1 cellular context compared by ENCODE assay signal in the genomic region with DNA sequence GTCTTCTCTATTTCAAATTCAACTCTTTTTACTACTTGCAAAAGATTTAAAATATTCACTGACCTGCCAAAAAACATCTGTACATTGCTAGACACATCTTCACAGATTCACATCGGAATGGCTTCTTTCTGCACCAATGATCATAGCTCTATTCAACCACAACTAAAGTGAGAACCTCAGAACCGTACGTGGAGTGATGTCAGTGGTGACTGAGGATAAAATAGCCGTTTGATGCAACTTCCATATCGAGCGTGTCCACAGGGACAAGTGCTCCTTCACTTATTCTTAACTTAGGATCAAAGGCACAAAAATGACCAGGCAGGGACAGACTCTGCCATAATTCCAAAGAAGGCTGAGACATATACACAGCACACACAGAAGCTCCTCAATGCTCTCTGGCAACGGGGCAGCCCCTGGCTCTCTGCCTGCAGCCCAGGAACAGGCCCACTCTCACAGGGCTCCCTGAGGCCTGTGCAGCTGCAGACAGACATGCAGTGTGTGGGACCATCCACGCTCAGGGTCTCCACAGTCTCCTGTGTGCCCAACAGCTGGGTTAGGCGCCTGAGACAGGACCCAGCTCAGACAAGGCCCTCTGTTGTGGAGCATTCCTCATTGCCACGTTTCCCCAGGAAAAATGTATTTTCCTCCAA.
TF ChIP-seq lines count a peak whose summit lies in the region.

No MANE protein-coding gene starts in this region.

TF ChIP-seq in GM12878, 131 proteins besides CTCF, POLR2A, EP300 and RAD21 (continues in another document):
- TF ChIP-seq YY1 (IDR thresholded peaks at IDR 0.05; ENCODE audit: low read depth, low read length): peak; percentile 62; the same call in 1 of the 2 replicates
- TF ChIP-seq, protein P1, sequence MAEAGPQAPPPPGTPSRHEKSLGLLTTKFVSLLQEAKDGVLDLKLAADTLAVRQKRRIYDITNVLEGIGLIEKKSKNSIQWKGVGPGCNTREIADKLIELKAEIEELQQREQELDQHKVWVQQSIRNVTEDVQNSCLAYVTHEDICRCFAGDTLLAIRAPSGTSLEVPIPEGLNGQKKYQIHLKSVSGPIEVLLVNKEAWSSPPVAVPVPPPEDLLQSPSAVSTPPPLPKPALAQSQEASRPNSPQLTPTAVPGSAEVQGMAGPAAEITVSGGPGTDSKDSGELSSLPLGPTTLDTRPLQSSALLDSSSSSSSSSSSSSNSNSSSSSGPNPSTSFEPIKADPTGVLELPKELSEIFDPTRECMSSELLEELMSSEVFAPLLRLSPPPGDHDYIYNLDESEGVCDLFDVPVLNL (IDR thresholded peaks at IDR 0.05; ENCODE audit: low read depth, low read length): no peak
- TF ChIP-seq, protein P2, sequence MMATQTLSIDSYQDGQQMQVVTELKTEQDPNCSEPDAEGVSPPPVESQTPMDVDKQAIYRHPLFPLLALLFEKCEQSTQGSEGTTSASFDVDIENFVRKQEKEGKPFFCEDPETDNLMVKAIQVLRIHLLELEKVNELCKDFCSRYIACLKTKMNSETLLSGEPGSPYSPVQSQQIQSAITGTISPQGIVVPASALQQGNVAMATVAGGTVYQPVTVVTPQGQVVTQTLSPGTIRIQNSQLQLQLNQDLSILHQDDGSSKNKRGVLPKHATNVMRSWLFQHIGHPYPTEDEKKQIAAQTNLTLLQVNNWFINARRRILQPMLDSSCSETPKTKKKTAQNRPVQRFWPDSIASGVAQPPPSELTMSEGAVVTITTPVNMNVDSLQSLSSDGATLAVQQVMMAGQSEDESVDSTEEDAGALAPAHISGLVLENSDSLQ (IDR thresholded peaks at IDR 0.05): peak; percentile 48; the same call in 1 of the 2 replicates
- TF ChIP-seq PAX5 (IDR thresholded peaks at IDR 0.05; ENCODE audit: borderline replicate concordance, low read depth, low read length): peak; percentile 77; the same call in 1 of the 2 replicates
- no peak for TF ChIP-seq KAT2A (conservative IDR thresholded peaks at IDR 0.05; ENCODE audit: control insufficient read depth, low read depth, low read length)
- TF ChIP-seq CBFB (IDR thresholded peaks at IDR 0.05; ENCODE audit: low read depth): 0 out of 2 replicates have a peak, but pooled peaks have one; percentile 33
- no peak for TF ChIP-seq TCF12 (IDR thresholded peaks at IDR 0.05; ENCODE audit: low read depth, low read length)
- no peak for TF ChIP-seq NR2C1 (IDR thresholded peaks at IDR 0.05)
- TF ChIP-seq, protein P3, sequence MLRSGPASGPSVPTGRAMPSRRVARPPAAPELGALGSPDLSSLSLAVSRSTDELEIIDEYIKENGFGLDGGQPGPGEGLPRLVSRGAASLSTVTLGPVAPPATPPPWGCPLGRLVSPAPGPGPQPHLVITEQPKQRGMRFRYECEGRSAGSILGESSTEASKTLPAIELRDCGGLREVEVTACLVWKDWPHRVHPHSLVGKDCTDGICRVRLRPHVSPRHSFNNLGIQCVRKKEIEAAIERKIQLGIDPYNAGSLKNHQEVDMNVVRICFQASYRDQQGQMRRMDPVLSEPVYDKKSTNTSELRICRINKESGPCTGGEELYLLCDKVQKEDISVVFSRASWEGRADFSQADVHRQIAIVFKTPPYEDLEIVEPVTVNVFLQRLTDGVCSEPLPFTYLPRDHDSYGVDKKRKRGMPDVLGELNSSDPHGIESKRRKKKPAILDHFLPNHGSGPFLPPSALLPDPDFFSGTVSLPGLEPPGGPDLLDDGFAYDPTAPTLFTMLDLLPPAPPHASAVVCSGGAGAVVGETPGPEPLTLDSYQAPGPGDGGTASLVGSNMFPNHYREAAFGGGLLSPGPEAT (IDR thresholded peaks at IDR 0.05; ENCODE audit: low read depth): peak; percentile 53; the same call in 1 of the 2 replicates
- TF ChIP-seq HCFC1 (IDR thresholded peaks at IDR 0.05; ENCODE audit: low read length): no peak
- peak; percentile 97 for TF ChIP-seq TCF7 (IDR thresholded peaks at IDR 0.05; ENCODE audit: borderline replicate concordance)
- peak; percentile 56; the same call in 1 of the 2 replicates for TF ChIP-seq NFIC (IDR thresholded peaks at IDR 0.05; ENCODE audit: low read depth, low read length)
- TF ChIP-seq NRF1 (conservative IDR thresholded peaks at IDR 0.05; ENCODE audit: low read depth, low read length): no peak
- TF ChIP-seq POLR2AphosphoS5 (IDR thresholded peaks at IDR 0.05; ENCODE audit: low read length): 0 out of 2 replicates have a peak, but pooled peaks have one; percentile 17
- TF ChIP-seq, protein P4, sequence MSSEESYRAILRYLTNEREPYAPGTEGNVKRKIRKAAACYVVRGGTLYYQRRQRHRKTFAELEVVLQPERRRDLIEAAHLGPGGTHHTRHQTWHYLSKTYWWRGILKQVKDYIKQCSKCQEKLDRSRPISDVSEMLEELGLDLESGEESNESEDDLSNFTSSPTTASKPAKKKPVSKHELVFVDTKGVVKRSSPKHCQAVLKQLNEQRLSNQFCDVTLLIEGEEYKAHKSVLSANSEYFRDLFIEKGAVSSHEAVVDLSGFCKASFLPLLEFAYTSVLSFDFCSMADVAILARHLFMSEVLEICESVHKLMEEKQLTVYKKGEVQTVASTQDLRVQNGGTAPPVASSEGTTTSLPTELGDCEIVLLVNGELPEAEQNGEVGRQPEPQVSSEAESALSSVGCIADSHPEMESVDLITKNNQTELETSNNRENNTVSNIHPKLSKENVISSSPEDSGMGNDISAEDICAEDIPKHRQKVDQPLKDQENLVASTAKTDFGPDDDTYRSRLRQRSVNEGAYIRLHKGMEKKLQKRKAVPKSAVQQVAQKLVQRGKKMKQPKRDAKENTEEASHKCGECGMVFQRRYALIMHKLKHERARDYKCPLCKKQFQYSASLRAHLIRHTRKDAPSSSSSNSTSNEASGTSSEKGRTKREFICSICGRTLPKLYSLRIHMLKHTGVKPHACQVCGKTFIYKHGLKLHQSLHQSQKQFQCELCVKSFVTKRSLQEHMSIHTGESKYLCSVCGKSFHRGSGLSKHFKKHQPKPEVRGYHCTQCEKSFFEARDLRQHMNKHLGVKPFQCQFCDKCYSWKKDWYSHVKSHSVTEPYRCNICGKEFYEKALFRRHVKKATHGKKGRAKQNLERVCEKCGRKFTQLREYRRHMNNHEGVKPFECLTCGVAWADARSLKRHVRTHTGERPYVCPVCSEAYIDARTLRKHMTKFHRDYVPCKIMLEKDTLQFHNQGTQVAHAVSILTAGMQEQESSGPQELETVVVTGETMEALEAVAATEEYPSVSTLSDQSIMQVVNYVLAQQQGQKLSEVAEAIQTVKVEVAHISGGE (CRISPR knock-in tag; IDR thresholded peaks at IDR 0.05): no peak
- TF ChIP-seq MEF2B (IDR thresholded peaks at IDR 0.05; ENCODE audit: partially characterized antibody, poor library complexity, severe bottlenecking): no peak
- TF ChIP-seq CBX3 (IDR thresholded peaks at IDR 0.05; ENCODE audit: borderline replicate concordance, low read depth): no peak
- no peak for TF ChIP-seq BCL11A (IDR thresholded peaks at IDR 0.05; ENCODE audit: low read depth, low read length)
- peak; percentile 50; the same call in 1 of the 2 replicates for TF ChIP-seq MTA2 (IDR thresholded peaks at IDR 0.05; ENCODE audit: low read depth)
- TF ChIP-seq HDGF (IDR thresholded peaks at IDR 0.05): 0 out of 2 replicates have a peak, but pooled peaks have one; percentile 41
- TF ChIP-seq CREB1 (IDR thresholded peaks at IDR 0.05; ENCODE audit: low read depth): peak; percentile 91
- TF ChIP-seq, protein P5, sequence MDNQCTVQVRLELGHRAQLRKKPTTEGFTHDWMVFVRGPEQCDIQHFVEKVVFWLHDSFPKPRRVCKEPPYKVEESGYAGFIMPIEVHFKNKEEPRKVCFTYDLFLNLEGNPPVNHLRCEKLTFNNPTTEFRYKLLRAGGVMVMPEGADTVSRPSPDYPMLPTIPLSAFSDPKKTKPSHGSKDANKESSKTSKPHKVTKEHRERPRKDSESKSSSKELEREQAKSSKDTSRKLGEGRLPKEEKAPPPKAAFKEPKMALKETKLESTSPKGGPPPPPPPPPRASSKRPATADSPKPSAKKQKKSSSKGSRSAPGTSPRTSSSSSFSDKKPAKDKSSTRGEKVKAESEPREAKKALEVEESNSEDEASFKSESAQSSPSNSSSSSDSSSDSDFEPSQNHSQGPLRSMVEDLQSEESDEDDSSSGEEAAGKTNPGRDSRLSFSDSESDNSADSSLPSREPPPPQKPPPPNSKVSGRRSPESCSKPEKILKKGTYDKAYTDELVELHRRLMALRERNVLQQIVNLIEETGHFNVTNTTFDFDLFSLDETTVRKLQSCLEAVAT (IDR thresholded peaks at IDR 0.05): peak; percentile 58; the same call in 1 of the 2 replicates
- no peak; the same call in 1 of the 2 replicates for TF ChIP-seq FOXM1 (IDR thresholded peaks at IDR 0.05; ENCODE audit: low read depth, low read length)
- 0 out of 2 replicates have a peak, but pooled peaks have one; percentile 17 for TF ChIP-seq BMI1 (IDR thresholded peaks at IDR 0.05; ENCODE audit: borderline replicate concordance)
- TF ChIP-seq, protein P6, sequence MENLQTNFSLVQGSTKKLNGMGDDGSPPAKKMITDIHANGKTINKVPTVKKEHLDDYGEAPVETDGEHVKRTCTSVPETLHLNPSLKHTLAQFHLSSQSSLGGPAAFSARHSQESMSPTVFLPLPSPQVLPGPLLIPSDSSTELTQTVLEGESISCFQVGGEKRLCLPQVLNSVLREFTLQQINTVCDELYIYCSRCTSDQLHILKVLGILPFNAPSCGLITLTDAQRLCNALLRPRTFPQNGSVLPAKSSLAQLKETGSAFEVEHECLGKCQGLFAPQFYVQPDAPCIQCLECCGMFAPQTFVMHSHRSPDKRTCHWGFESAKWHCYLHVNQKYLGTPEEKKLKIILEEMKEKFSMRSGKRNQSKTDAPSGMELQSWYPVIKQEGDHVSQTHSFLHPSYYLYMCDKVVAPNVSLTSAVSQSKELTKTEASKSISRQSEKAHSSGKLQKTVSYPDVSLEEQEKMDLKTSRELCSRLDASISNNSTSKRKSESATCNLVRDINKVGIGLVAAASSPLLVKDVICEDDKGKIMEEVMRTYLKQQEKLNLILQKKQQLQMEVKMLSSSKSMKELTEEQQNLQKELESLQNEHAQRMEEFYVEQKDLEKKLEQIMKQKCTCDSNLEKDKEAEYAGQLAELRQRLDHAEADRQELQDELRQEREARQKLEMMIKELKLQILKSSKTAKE (IDR thresholded peaks at IDR 0.05; ENCODE audit: low read depth, poor library complexity, severe bottlenecking): no peak
- TF ChIP-seq, protein P7, sequence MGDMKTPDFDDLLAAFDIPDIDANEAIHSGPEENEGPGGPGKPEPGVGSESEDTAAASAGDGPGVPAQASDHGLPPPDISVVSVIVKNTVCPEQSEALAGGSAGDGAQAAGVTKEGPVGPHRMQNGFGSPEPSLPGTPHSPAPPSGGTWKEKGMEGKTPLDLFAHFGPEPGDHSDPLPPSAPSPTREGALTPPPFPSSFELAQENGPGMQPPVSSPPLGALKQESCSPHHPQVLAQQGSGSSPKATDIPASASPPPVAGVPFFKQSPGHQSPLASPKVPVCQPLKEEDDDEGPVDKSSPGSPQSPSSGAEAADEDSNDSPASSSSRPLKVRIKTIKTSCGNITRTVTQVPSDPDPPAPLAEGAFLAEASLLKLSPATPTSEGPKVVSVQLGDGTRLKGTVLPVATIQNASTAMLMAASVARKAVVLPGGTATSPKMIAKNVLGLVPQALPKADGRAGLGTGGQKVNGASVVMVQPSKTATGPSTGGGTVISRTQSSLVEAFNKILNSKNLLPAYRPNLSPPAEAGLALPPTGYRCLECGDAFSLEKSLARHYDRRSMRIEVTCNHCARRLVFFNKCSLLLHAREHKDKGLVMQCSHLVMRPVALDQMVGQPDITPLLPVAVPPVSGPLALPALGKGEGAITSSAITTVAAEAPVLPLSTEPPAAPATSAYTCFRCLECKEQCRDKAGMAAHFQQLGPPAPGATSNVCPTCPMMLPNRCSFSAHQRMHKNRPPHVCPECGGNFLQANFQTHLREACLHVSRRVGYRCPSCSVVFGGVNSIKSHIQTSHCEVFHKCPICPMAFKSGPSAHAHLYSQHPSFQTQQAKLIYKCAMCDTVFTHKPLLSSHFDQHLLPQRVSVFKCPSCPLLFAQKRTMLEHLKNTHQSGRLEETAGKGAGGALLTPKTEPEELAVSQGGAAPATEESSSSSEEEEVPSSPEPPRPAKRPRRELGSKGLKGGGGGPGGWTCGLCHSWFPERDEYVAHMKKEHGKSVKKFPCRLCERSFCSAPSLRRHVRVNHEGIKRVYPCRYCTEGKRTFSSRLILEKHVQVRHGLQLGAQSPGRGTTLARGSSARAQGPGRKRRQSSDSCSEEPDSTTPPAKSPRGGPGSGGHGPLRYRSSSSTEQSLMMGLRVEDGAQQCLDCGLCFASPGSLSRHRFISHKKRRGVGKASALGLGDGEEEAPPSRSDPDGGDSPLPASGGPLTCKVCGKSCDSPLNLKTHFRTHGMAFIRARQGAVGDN (IDR thresholded peaks at IDR 0.05): no peak
- peak; percentile 96 for TF ChIP-seq RUNX3 (IDR thresholded peaks at IDR 0.05; ENCODE audit: low read length)
- TF ChIP-seq IKZF1 (conservative IDR thresholded peaks at IDR 0.05): peak; percentile 73
- no peak for TF ChIP-seq ESRRA (IDR thresholded peaks at IDR 0.05; ENCODE audit: low read length)
- TF ChIP-seq DPF2 (IDR thresholded peaks at IDR 0.05): peak; percentile 41; the same call in 1 of the 2 replicates
- TF ChIP-seq, protein P8, sequence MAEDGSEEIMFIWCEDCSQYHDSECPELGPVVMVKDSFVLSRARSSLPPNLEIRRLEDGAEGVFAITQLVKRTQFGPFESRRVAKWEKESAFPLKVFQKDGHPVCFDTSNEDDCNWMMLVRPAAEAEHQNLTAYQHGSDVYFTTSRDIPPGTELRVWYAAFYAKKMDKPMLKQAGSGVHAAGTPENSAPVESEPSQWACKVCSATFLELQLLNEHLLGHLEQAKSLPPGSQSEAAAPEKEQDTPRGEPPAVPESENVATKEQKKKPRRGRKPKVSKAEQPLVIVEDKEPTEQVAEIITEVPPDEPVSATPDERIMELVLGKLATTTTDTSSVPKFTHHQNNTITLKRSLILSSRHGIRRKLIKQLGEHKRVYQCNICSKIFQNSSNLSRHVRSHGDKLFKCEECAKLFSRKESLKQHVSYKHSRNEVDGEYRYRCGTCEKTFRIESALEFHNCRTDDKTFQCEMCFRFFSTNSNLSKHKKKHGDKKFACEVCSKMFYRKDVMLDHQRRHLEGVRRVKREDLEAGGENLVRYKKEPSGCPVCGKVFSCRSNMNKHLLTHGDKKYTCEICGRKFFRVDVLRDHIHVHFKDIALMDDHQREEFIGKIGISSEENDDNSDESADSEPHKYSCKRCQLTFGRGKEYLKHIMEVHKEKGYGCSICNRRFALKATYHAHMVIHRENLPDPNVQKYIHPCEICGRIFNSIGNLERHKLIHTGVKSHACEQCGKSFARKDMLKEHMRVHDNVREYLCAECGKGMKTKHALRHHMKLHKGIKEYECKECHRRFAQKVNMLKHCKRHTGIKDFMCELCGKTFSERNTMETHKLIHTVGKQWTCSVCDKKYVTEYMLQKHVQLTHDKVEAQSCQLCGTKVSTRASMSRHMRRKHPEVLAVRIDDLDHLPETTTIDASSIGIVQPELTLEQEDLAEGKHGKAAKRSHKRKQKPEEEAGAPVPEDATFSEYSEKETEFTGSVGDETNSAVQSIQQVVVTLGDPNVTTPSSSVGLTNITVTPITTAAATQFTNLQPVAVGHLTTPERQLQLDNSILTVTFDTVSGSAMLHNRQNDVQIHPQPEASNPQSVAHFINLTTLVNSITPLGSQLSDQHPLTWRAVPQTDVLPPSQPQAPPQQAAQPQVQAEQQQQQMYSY (CRISPR knock-in tag; IDR thresholded peaks at IDR 0.05): no peak
- peak; percentile 87 for TF ChIP-seq ATF7 (IDR thresholded peaks at IDR 0.05; ENCODE audit: low read depth)
- TF ChIP-seq ZBED1 (IDR thresholded peaks at IDR 0.05; ENCODE audit: borderline replicate concordance): no peak
- TF ChIP-seq TARDBP (IDR thresholded peaks at IDR 0.05; ENCODE audit: borderline replicate concordance): no peak
